In genomic region chr21:33203371-33203724, GRCh38 we compare ENCODE assay signal across 1 cellular context.
TF ChIP-seq lines count a peak whose summit lies in the region.

No MANE protein-coding gene starts in this region.

TF ChIP-seq in SK-N-SH, 30 proteins besides CTCF, POLR2A, EP300 and RAD21 (continued from another document):
- no peak for TF ChIP-seq ZBTB33 (IDR thresholded peaks at IDR 0.05; ENCODE audit: borderline replicate concordance, low read depth)
- no peak for TF ChIP-seq TAF1 (IDR thresholded peaks at IDR 0.05; ENCODE audit: borderline replicate concordance, low read depth, low read length)
- TF ChIP-seq FOXM1 (IDR thresholded peaks at IDR 0.05; ENCODE audit: low read depth) = no peak
- no peak for TF ChIP-seq JUND (IDR thresholded peaks at IDR 0.05)
- no peak for TF ChIP-seq ELF1 (IDR thresholded peaks at IDR 0.05)
- TF ChIP-seq FOSL2 (IDR thresholded peaks at IDR 0.05; ENCODE audit: borderline replicate concordance, low read depth) = no peak
- TF ChIP-seq TEAD4 (IDR thresholded peaks at IDR 0.05; ENCODE audit: borderline replicate concordance, insufficient read depth) = no peak
- no peak for TF ChIP-seq POLR2AphosphoS5 (IDR thresholded peaks at IDR 0.05; ENCODE audit: low read depth, low read length)
- no peak for TF ChIP-seq RCOR1 (IDR thresholded peaks at IDR 0.05; ENCODE audit: low read length)
- TF ChIP-seq YY1 (IDR thresholded peaks at IDR 0.05; ENCODE audit: low read depth) = no peak
- no peak for TF ChIP-seq NRF1 (IDR thresholded peaks at IDR 0.05; ENCODE audit: low read depth, low read length)
- TF ChIP-seq MAX (IDR thresholded peaks at IDR 0.05; ENCODE audit: low read depth) = no peak
- TF ChIP-seq TCF12 (IDR thresholded peaks at IDR 0.05) = no peak
